ENCODE assay signal across 8 cellular contexts in the genomic region with DNA sequence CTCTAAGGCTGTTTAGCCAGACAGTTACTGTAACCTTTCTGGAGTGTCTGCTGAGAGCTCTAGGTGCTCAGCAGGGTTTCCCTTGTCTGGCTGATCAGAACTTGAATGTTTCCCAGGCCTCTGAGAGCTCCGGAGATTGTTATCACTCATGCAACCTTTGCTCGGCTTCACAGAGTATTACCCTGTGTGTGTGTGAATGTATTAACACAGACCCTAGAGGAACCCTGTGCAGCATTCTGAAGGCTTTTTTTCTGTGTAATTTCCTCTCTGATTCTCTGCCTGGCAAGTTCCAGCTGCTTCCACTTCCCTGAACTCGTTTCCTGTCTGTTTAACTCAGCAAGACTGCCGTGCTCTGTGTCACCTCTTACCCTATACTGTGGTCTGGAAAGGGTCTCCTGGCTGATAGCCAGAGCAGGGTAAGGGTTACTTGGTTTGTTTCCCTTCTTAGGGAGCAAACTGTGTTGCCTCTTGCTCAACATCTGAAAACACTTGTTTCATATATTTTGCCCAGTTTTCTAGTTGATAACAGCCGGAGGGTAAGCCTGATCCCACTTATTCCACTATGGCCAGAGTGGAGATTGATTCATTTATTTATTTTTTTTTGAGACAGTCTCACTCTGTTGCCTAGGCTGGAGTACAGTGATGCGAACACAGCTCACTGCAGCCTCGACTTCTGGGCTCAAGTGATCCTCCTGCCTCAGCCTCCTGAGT. TPM values are rescaled to one million over a fixed set of nuclear protein-coding genes. Genes with fewer than 3 reads are reported as not detected.
DNase-seq lines count a peak whose midpoint lies in the region; ATAC-seq, FAIRE-seq and TF ChIP-seq lines count a peak whose summit lies in the region.

No MANE protein-coding gene starts in this region.

- H3K79me2 ChIP-seq in astrocyte (ENCODE audit: insufficient read depth, low read length) = no peaks in the 10 kb centered on the region

- intact Hi-C loops in natural killer cell (cut with micrococcal nuclease) = no loop called here

- peaks cover 6% of the 10 kb centered on the region for H3K36me3 Mint-ChIP-seq in natural killer cell treated with Interleukin-12 subunit alpha and Interleukin-12 subunit beta and Interleukin-15 and Interleukin-18, amount 100 ng/mL, for 72 hours
- H3K36me3 Mint-ChIP-seq in natural killer cell = no peaks in the 10 kb centered on the region
- peaks cover 10% of the 10 kb centered on the region for H3K36me3 Mint-ChIP-seq in astrocyte (ENCODE audit: low read depth, unreplicated experiment)

- peaks cover 6 to 16% of the 10 kb centered on the region in 2 donors for H3K4me1 Mint-ChIP-seq in natural killer cell treated with Interleukin-12 subunit alpha and Interleukin-12 subunit beta and Interleukin-15 and Interleukin-18, amount 100 ng/mL, for 72 hours (ENCODE audit: low read depth in 2 of 2)
- H3K4me1 Mint-ChIP-seq in natural killer cell = peaks cover 6% of the 10 kb centered on the region in 2 donors
- peaks cover 15% of the 10 kb centered on the region for H3K4me1 Mint-ChIP-seq in astrocyte (ENCODE audit: low read depth, unreplicated experiment)

- H3K9me3 Mint-ChIP-seq in natural killer cell treated with Interleukin-12 subunit alpha and Interleukin-12 subunit beta and Interleukin-15 and Interleukin-18, amount 100 ng/mL, for 72 hours = no peaks in the 10 kb centered on the region
- H3K9me3 Mint-ChIP-seq in natural killer cell = no peaks in the 10 kb centered on the region
- H3K9me3 Mint-ChIP-seq in astrocyte (ENCODE audit: unreplicated experiment) = no peaks in the 10 kb centered on the region

- H3K27me3 Mint-ChIP-seq in natural killer cell treated with Interleukin-12 subunit alpha and Interleukin-12 subunit beta and Interleukin-15 and Interleukin-18, amount 100 ng/mL, for 72 hours = no peaks in the 10 kb centered on the region
- H3K27me3 Mint-ChIP-seq in natural killer cell (ENCODE audit: low read depth in 2 of 2) (no peaks in the 10 kb centered on the region), astrocyte (ENCODE audit: low read depth, unreplicated experiment) (no peaks in the 10 kb centered on the region)

- DNase-seq in natural killer cell treated with Interleukin-12 subunit alpha and Interleukin-12 subunit beta and Interleukin-15 and Interleukin-18, amount 100 ng/mL, for 72 hours (ENCODE audit: low spot score) = no peak
- DNase-seq in natural killer cell (no peak), astrocyte (ENCODE audit: low read depth) (peak; percentile 25), lung microvascular endothelial cell (ENCODE audit: low read depth in 2 of 2) (peak; percentile 78 to 97), 8988T (no peak), SHP77 (lab: John Stamatoyannopoulos, UW) (no peak)

- H3K4me3 ChIP-seq in astrocyte (ENCODE audit: insufficient read depth, low read depth, low read length) = no peak overlapping the region

- ATAC-seq in natural killer cell treated with Interleukin-12 subunit alpha and Interleukin-12 subunit beta and Interleukin-15 and Interleukin-18, amount 100 ng/mL, for 72 hours = no peak
- ATAC-seq in natural killer cell = no peak
- no peak for ATAC-seq in GM21723 (IDR thresholded peaks at IDR 0.05; ENCODE audit: unreplicated experiment)
- no peak for ATAC-seq in HG03045 (IDR thresholded peaks at IDR 0.05; ENCODE audit: unreplicated experiment)

- peak overlapping the region; percentile 57 for H3K4me2 ChIP-seq in astrocyte (ENCODE audit: low read length)

- no peak overlapping the region for H2AFZ ChIP-seq in astrocyte (ENCODE audit: low read depth, low read length)

- H3K4me1 ChIP-seq in astrocyte (ENCODE audit: insufficient read depth, low read length) = peaks cover 17% of the 10 kb centered on the region

- no peak for TF ChIP-seq CTCF in natural killer cell (IDR thresholded peaks at IDR 0.05)
- no peak for TF ChIP-seq CTCF in astrocyte (IDR thresholded peaks at IDR 0.05; ENCODE audit: insufficient read depth, low read depth, low read length)

- no peaks in the 10 kb centered on the region for H3K9me3 ChIP-seq in astrocyte (ENCODE audit: insufficient read depth, low read depth, low read length)

- H3K36me3 ChIP-seq in astrocyte (ENCODE audit: insufficient read depth, low read length) = peaks cover 7% of the 10 kb centered on the region

- no peak overlapping the region for H3K4me3 Mint-ChIP-seq in natural killer cell treated with Interleukin-12 subunit alpha and Interleukin-12 subunit beta and Interleukin-15 and Interleukin-18, amount 100 ng/mL, for 72 hours
- no peak overlapping the region for H3K4me3 Mint-ChIP-seq in natural killer cell
- H3K4me3 Mint-ChIP-seq in astrocyte (ENCODE audit: unreplicated experiment) = no peak overlapping the region

- H3K27ac Mint-ChIP-seq in natural killer cell treated with Interleukin-12 subunit alpha and Interleukin-12 subunit beta and Interleukin-15 and Interleukin-18, amount 100 ng/mL, for 72 hours = peak overlapping the region; percentile 4 to 18
- peak overlapping the region in 1 of 2 donors; percentile 37 for H3K27ac Mint-ChIP-seq in natural killer cell
- peak overlapping the region; percentile 56 for H3K27ac Mint-ChIP-seq in astrocyte (ENCODE audit: unreplicated experiment)

- no peaks in the 10 kb centered on the region for H4K20me1 ChIP-seq in astrocyte (ENCODE audit: insufficient read depth, low read length)

- peak overlapping the region; percentile 60 for H3K27ac ChIP-seq in astrocyte (ENCODE audit: low read depth, low read length)

- H3K9ac ChIP-seq in astrocyte (ENCODE audit: low read length) = peak overlapping the region; percentile 47

- H3K27me3 ChIP-seq in astrocyte (ENCODE audit: insufficient read depth, low read length) = no peaks in the 10 kb centered on the region

- FAIRE-seq in astrocyte (lab: Jason Lieb, UNC) = no peak

RNA-seq across cellular contexts. Expression of gene PRMT7, which starts 21.7 kb away (rescaled TPM):
- total RNA-seq in natural killer cell treated with Interleukin-12 subunit alpha and Interleukin-12 subunit beta and Interleukin-15 and Interleukin-18, amount 100 ng/mL, for 72 hours = 10 to 100 TPM; 45.7 to 90.9 TPM
- total RNA-seq in natural killer cell (10 to 100 TPM; 60.7 to 84.7 (median 68.2) TPM), astrocyte (36.7 and 41.5 TPM in 2 replicates), lung microvascular endothelial cell (20.9 and 22.0 TPM in 2 replicates)

RNA-seq across cellular contexts. Expression of gene SLC7A6OS, which starts 21.8 kb away (rescaled TPM):
- 10 to 100 TPM; 25.8 to 27.9 TPM for total RNA-seq in natural killer cell treated with Interleukin-12 subunit alpha and Interleukin-12 subunit beta and Interleukin-15 and Interleukin-18, amount 100 ng/mL, for 72 hours
- total RNA-seq in natural killer cell (10 to 100 TPM; 46.3 to 57.3 (median 56.1) TPM), astrocyte (12.6 and 16.7 TPM in 2 replicates), lung microvascular endothelial cell (8.3 and 10.3 TPM in 2 replicates)

Comparison
In these comparisons a context has a peak if more than half of its experiments do, and no peak if none do; other contexts are left out.
1. DNase-seq: peak in astrocyte (single experiment) and lung microvascular endothelial cell (2 of 2); none in natural killer cell treated with Interleukin-12 subunit alpha and Interleukin-12 subunit beta and Interleukin-15 and Interleukin-18, amount 100 ng/mL, for 72 hours (single experiment), natural killer cell (single experiment), 8988T (single experiment) and SHP77 (0 of 2).